ENCODE assay signal across 8 cellular contexts in the genomic region with DNA sequence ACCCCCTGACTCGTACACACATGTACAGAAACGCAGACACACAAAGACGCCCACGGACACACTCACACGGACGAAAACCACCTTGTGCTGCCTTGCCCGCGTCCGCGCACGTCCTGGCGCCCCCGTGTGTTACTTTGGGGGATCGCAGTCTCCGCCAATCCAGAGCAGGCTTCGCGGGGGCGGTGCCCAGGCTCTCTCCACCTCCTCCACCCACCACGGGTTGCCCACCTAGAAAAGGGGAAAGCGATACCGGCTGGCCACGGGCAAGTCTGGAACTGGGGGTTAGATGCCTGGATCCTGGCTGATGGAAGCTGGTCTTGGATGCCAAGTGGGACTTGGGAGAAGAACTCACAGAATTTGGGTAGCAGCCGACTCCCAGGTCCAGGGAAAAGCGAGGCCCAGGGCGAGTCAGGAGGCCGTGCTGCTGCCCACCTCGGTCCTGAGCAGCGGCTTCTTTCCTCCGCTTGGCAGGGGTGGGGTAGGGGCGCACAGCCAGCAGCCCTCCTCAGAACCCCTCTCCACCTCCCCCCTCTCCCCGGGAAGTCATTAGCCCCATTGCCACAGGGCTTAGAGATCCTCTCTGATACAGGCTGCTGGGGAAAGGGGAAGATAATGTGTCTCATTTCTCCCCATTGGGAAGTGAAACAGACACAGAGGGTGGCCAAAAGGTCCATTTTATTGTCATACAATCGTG. TPM values are rescaled to one million over a fixed set of nuclear protein-coding genes. Genes with fewer than 3 reads are reported as not detected.
DNase-seq lines count a peak whose midpoint lies in the region; ATAC-seq and TF ChIP-seq lines count a peak whose summit lies in the region.

No MANE protein-coding gene starts in this region.

- no peak overlapping the region for H3K27ac ChIP-seq in right atrium auricular region
- H3K27ac ChIP-seq in sigmoid colon, result no peak overlapping the region

- peaks cover 0 to 52% of the 10 kb centered on the region in 2 donors for H3K4me1 ChIP-seq in right atrium auricular region
- H3K4me1 ChIP-seq in sigmoid colon, result peaks cover 0 to 50% (median 40%) of the 10 kb centered on the region in 4 donors

- no peak for TF ChIP-seq EP300 in sigmoid colon (IDR thresholded peaks at IDR 0.05)

- H3K27ac Mint-ChIP-seq in T-helper 1 cell treated with Interleukin-12 subunit alpha and Interleukin-12 subunit beta and Interleukin-4 antibody, amounts not matched to agents 30 μg/mL and 1 μg/mL, for 36 hours, result peak overlapping the region; percentile 8

- intact Hi-C loops in sigmoid colon (cut with DNase I), result loop anchor here (1.0 to 10.0 kb wide), 2 partner anchors 26 to 275 kb away; partner anchors contain the start of gene ACHE

- peaks cover 89% of the 10 kb centered on the region for H3K27me3 Mint-ChIP-seq in T-helper 1 cell treated with Interleukin-12 subunit alpha and Interleukin-12 subunit beta and Interleukin-4 antibody, amounts not matched to agents 30 μg/mL and 1 μg/mL, for 36 hours (ENCODE audit: low read depth)

- WGBS in sigmoid colon, 2 donors, result 1 to 3% methylated on average over 32 of the region's 32 CpGs

- TF ChIP-seq POLR2A in sigmoid colon (IDR thresholded peaks at IDR 0.05), result no peak

- peak; percentile 42 for DNase-seq in GDM1 (lab: John Stamatoyannopoulos, UW)
- DNase-seq in LHCN-M2 (ENCODE audit: low read depth), result peak; percentile 54
- DNase-seq in activated naive CD8-positive, alpha-beta T cell treated with anti-CD3 and anti-CD28 coated beads, Interleukin-2, amount 50 U/mL, for 16 hours (ENCODE audit: low read depth, low spot score), result peak; percentile 42
- peak; percentile 70 for DNase-seq in right atrium auricular region (ENCODE audit: low spot score)
- DNase-seq in sigmoid colon, result no peak

- no peaks in the 10 kb centered on the region for H3K9me3 ChIP-seq in right atrium auricular region
- H3K9me3 ChIP-seq in sigmoid colon, result no peaks in the 10 kb centered on the region

- peaks cover 50% of the 10 kb centered on the region for H3K4me1 Mint-ChIP-seq in T-helper 1 cell treated with Interleukin-12 subunit alpha and Interleukin-12 subunit beta and Interleukin-4 antibody, amounts not matched to agents 30 μg/mL and 1 μg/mL, for 36 hours (ENCODE audit: low read depth)

- TF ChIP-seq CTCF in right atrium auricular region (IDR thresholded peaks at IDR 0.05) (peak; percentile 81 to 90), sigmoid colon (IDR thresholded peaks at IDR 0.05) (peak; percentile 56 to 92 (median 68))

- H3K9me3 Mint-ChIP-seq in T-helper 1 cell treated with Interleukin-12 subunit alpha and Interleukin-12 subunit beta and Interleukin-4 antibody, amounts not matched to agents 30 μg/mL and 1 μg/mL, for 36 hours, result no peaks in the 10 kb centered on the region

- H3K36me3 Mint-ChIP-seq in T-helper 1 cell treated with Interleukin-12 subunit alpha and Interleukin-12 subunit beta and Interleukin-4 antibody, amounts not matched to agents 30 μg/mL and 1 μg/mL, for 36 hours (ENCODE audit: low read depth), result peaks cover 6% of the 10 kb centered on the region

- H3K36me3 ChIP-seq in right atrium auricular region (no peaks in the 10 kb centered on the region), sigmoid colon (no peaks in the 10 kb centered on the region)

- ATAC-seq in HG03571 (IDR thresholded peaks at IDR 0.05; ENCODE audit: unreplicated experiment) (no peak), GM18517 (IDR thresholded peaks at IDR 0.05; ENCODE audit: unreplicated experiment) (no peak)

- H3K4me3 Mint-ChIP-seq in T-helper 1 cell treated with Interleukin-12 subunit alpha and Interleukin-12 subunit beta and Interleukin-4 antibody, amounts not matched to agents 30 μg/mL and 1 μg/mL, for 36 hours, result peak overlapping the region; percentile 39

- H3K4me3 ChIP-seq in right atrium auricular region, result no peak overlapping the region
- H3K4me3 ChIP-seq in sigmoid colon, result no peak overlapping the region

- H3K27me3 ChIP-seq in right atrium auricular region, result peaks cover 61 to 70% of the 10 kb centered on the region in 2 donors
- H3K27me3 ChIP-seq in sigmoid colon, result peaks cover 77 to 100% (median 97%) of the 10 kb centered on the region in 3 donors

RNA-seq across cellular contexts. Expression of gene VGF, which starts 4.6 kb away (rescaled TPM):
- 0.45 and 0.69 TPM in 2 replicates for total RNA-seq in LHCN-M2 (2014; rRNA removed)
- polyA plus RNA-seq in LHCN-M2 (2012), result 0.17 TPM
- total RNA-seq in right atrium auricular region, result not detected
- under 1 TPM in 2 of 4 donors, not detected in 2; 0.55 to 0.68 TPM for total RNA-seq in sigmoid colon
- under 1 TPM in 1 of 3 donors, not detected in 2; 0.54 TPM for polyA plus RNA-seq in sigmoid colon

RNA-seq across cellular contexts. Expression of gene NAT16, which starts 10.1 kb away (rescaled TPM):
- total RNA-seq in LHCN-M2 (2014; rRNA removed) (not detected in 2 replicates), right atrium auricular region (not detected), sigmoid colon (not detected)
- polyA plus RNA-seq in LHCN-M2 (2012), result 0.06 TPM
- polyA plus RNA-seq in sigmoid colon, result under 1 TPM in 1 of 3 donors, not detected in 2; 0.23 TPM

RNA-seq across cellular contexts. Expression of gene AP1S1, which starts 15.7 kb away (rescaled TPM):
- total RNA-seq in LHCN-M2 (2014; rRNA removed) (286 and 412 TPM in 2 replicates), right atrium auricular region (10 to 100 TPM; 16.1 to 18.8 TPM), sigmoid colon (10 to 100 TPM; 15.8 to 31.4 (median 26.9) TPM)
- 339 TPM for polyA plus RNA-seq in LHCN-M2 (2012)
- polyA plus RNA-seq in sigmoid colon, result 100 to 1,000 TPM; 100 to 135 (median 132) TPM

RNA-seq across cellular contexts. Expression of gene MOGAT3, which starts 30.9 kb away (rescaled TPM):
- total RNA-seq in LHCN-M2 (2014; rRNA removed) (not detected in 2 replicates), right atrium auricular region (not detected), sigmoid colon (not detected)
- not detected for polyA plus RNA-seq in LHCN-M2 (2012)
- 10 to 100 TPM in 1 of 3 donors, 1 to 10 TPM in 2; 3.6 to 27.2 (median 3.7) TPM for polyA plus RNA-seq in sigmoid colon

RNA-seq across cellular contexts. Expression of gene SERPINE1, which starts 43.1 kb away (rescaled TPM):
- total RNA-seq in LHCN-M2 (2014; rRNA removed) (1,980 and 3,258 TPM in 2 replicates), right atrium auricular region (10 to 100 TPM; 28.0 to 40.8 TPM), sigmoid colon (10 to 100 TPM in 2 of 4 donors, 1 to 10 TPM in 2; 1.5 to 21.3 (median 11.7) TPM)
- 2,374 TPM for polyA plus RNA-seq in LHCN-M2 (2012)
- polyA plus RNA-seq in sigmoid colon, result 10 to 100 TPM in 1 of 3 donors, 1 to 10 TPM in 1, under 1 TPM in 1; 0.46 to 10.0 (median 1.8) TPM
